8 cellular contexts compared by ENCODE assay signal in the genomic region with DNA sequence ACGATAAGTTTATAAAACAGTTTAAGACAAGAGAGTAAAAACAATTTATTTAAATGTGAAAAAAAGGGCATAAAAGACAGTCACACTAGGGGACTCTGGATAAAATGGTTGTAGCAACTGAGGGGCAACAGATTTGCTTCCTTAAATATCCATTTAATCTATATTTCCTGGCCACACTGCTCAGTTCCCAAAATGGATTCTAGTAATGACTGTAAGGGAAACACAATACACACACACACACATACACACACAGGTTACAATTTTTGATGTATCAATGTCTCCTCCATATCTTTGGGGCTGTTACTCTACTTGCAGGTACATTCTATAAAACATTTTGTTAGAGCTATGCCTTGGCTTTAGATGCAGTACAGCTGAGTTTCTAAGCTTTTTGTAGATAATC. TPM values are rescaled to one million over a fixed set of nuclear protein-coding genes. Genes with fewer than 3 reads are reported as not detected.
DNase-seq lines count a peak whose midpoint lies in the region; ATAC-seq, FAIRE-seq and TF ChIP-seq lines count a peak whose summit lies in the region.
"Not testable (repeated sequence)": the region's sequence is repeated elsewhere in the genome, so short reads cannot be mapped to it uniquely, and the experiment has no call there.

No MANE protein-coding gene starts in this region.

- CTCF ChIA-PET in activated naive CD4-positive, alpha-beta T cell treated with anti-CD3 and anti-CD28 coated beads, Interleukin-2, amount 10 ng/mL, durations not matched to agents 7 days and 5 days (lab: Charles Lee) = interaction anchor here (0.6 kb wide), 1 partner anchor 224 kb away, joined by 3 read pairs; no protein-coding TSS in a partner anchor

- H3K36me3 Mint-ChIP-seq in CD4-positive, CD25-positive, alpha-beta regulatory T cell; T-helper 2 cell treated with Interferon-gamma antibody and Interleukin-4, amounts not matched to agents 5 μg/mL and 100 μg/mL, for 36 hours (ENCODE audit: low read depth); mesothelial cell of epicardium: not testable (repeated sequence)
- H3K36me3 Mint-ChIP-seq in activated naive CD4-positive, alpha-beta T cell treated with anti-CD3 and anti-CD28 coated beads, Interleukin-2, amount 10 ng/mL, durations not matched to agents 7 days and 5 days = peaks cover 12% of the 10 kb centered on the region
- H3K36me3 Mint-ChIP-seq in central memory CD8-positive, alpha-beta T cell (ENCODE audit: insufficient read depth) = peaks cover 21% of the 10 kb centered on the region

- peak overlapping the region; percentile 94 to 98 (median 97) for H3K4me3 Mint-ChIP-seq in CD4-positive, CD25-positive, alpha-beta regulatory T cell
- peak overlapping the region; percentile 96 for H3K4me3 Mint-ChIP-seq in T-helper 2 cell treated with Interferon-gamma antibody and Interleukin-4, amounts not matched to agents 5 μg/mL and 100 μg/mL, for 36 hours
- H3K4me3 Mint-ChIP-seq in activated naive CD4-positive, alpha-beta T cell treated with anti-CD3 and anti-CD28 coated beads, Interleukin-2, amount 10 ng/mL, durations not matched to agents 7 days and 5 days = peak overlapping the region; percentile 93
- not testable (repeated sequence) for H3K4me3 Mint-ChIP-seq in central memory CD8-positive, alpha-beta T cell; mesothelial cell of epicardium

- intact Hi-C loops in pancreas (cut with DNase I); transverse colon (cut with DNase I; ENCODE audit: low total_unique reads): not testable (repeated sequence)

- not testable (repeated sequence) for H3K9me3 Mint-ChIP-seq in CD4-positive, CD25-positive, alpha-beta regulatory T cell; T-helper 2 cell treated with Interferon-gamma antibody and Interleukin-4, amounts not matched to agents 5 μg/mL and 100 μg/mL, for 36 hours; activated naive CD4-positive, alpha-beta T cell treated with anti-CD3 and anti-CD28 coated beads, Interleukin-2, amount 10 ng/mL, durations not matched to agents 7 days and 5 days; central memory CD8-positive, alpha-beta T cell; mesothelial cell of epicardium

- not testable (repeated sequence) for H3K36me3 ChIP-seq in CD4-positive, CD25-positive, alpha-beta regulatory T cell (ENCODE audit: control insufficient read depth, insufficient read depth, low read length); KOPT-K1 (ENCODE audit: insufficient read depth, low read length); pancreas; transverse colon

- FAIRE-seq in pancreas (lab: Jason Lieb, UNC) = not testable (repeated sequence)

- not testable (repeated sequence) for ATAC-seq in CD4-positive, CD25-positive, alpha-beta regulatory T cell (ENCODE audit: low read depth in 2 of 2); central memory CD8-positive, alpha-beta T cell (replicated peaks; ENCODE audit: extremely low read depth, poor library complexity, severe bottlenecking); pancreas

- H3K4me1 ChIP-seq in CD4-positive, CD25-positive, alpha-beta regulatory T cell (ENCODE audit: control insufficient read depth, insufficient read depth, low read length, poor library complexity, severe bottlenecking) = peaks cover 32% of the 10 kb centered on the region
- H3K4me1 ChIP-seq in pancreas = peaks cover 12 to 15% (median 14%) of the 10 kb centered on the region in 3 donors
- peaks cover 0 to 23% (median 12%) of the 10 kb centered on the region in 4 donors for H3K4me1 ChIP-seq in transverse colon

- H3K27ac ChIP-seq in CD4-positive, CD25-positive, alpha-beta regulatory T cell (ENCODE audit: insufficient read depth, low read length, poor library complexity, severe bottlenecking) = peak overlapping the region; percentile 95
- peak overlapping the region; percentile 94 for H3K27ac ChIP-seq in KOPT-K1 (ENCODE audit: low read depth, low read length, poor library complexity, severe bottlenecking)
- H3K27ac ChIP-seq in pancreas = peak overlapping the region; percentile 96 to 100 (median 100)
- peak overlapping the region in 3 of 4 donors; percentile 96 to 100 (median 97) for H3K27ac ChIP-seq in transverse colon

- not testable (repeated sequence) for H3K4me3 ChIP-seq in CD4-positive, CD25-positive, alpha-beta regulatory T cell (ENCODE audit: low read depth, low read length); pancreas; transverse colon

- WGBS in pancreas, 2 donors = 83 to 89% methylated on average over 1 of the region's 1 CpG
- WGBS in transverse colon (ENCODE audit: low coverage in 1 of 2), 2 donors = 83 to 90% methylated on average over 1 of the region's 1 CpG

- TF ChIP-seq EP300 in transverse colon (IDR thresholded peaks at IDR 0.05; ENCODE audit: low read depth) = not testable (repeated sequence)

- peaks cover 24% of the 10 kb centered on the region for H3K27me3 ChIP-seq in CD4-positive, CD25-positive, alpha-beta regulatory T cell (ENCODE audit: control insufficient read depth, insufficient read depth, low read length)
- not testable (repeated sequence) for H3K27me3 ChIP-seq in pancreas, transverse colon

- H3K9me3 ChIP-seq in CD4-positive, CD25-positive, alpha-beta regulatory T cell (ENCODE audit: control insufficient read depth in 2 of 2, low read length in 2 of 2); KOPT-K1 (ENCODE audit: insufficient read depth, low read length, poor library complexity, severe bottlenecking); pancreas; transverse colon: not testable (repeated sequence)

- peak overlapping the region; percentile 97 to 99 (median 97) for H3K27ac Mint-ChIP-seq in CD4-positive, CD25-positive, alpha-beta regulatory T cell
- not testable (repeated sequence) for H3K27ac Mint-ChIP-seq in T-helper 2 cell treated with Interferon-gamma antibody and Interleukin-4, amounts not matched to agents 5 μg/mL and 100 μg/mL, for 36 hours
- peak overlapping the region; percentile 99 for H3K27ac Mint-ChIP-seq in activated naive CD4-positive, alpha-beta T cell treated with anti-CD3 and anti-CD28 coated beads, Interleukin-2, amount 10 ng/mL, durations not matched to agents 7 days and 5 days
- H3K27ac Mint-ChIP-seq in central memory CD8-positive, alpha-beta T cell (ENCODE audit: low read depth) = peak overlapping the region; percentile 99
- peak overlapping the region; percentile 100 for H3K27ac Mint-ChIP-seq in mesothelial cell of epicardium

- DNase-seq in CD4-positive, CD25-positive, alpha-beta regulatory T cell; T-helper 2 cell treated with Interferon-gamma antibody and Interleukin-4, amounts not matched to agents 5 μg/mL and 100 μg/mL, for 36 hours (ENCODE audit: low spot score); activated naive CD4-positive, alpha-beta T cell treated with anti-CD3 and anti-CD28 coated beads, Interleukin-2, amount 10 ng/mL, durations not matched to agents 7 days and 5 days; central memory CD8-positive, alpha-beta T cell (ENCODE audit: low spot score in 2 of 2); mesothelial cell of epicardium (ENCODE audit: low spot score in 2 of 2, unreplicated experiment in 2 of 2); pancreas; transverse colon: not testable (repeated sequence)

- peaks cover 3 to 24% (median 17%) of the 10 kb centered on the region in 4 donors for H3K4me1 Mint-ChIP-seq in CD4-positive, CD25-positive, alpha-beta regulatory T cell
- H3K4me1 Mint-ChIP-seq in T-helper 2 cell treated with Interferon-gamma antibody and Interleukin-4, amounts not matched to agents 5 μg/mL and 100 μg/mL, for 36 hours (ENCODE audit: low read depth) = peaks cover 27% of the 10 kb centered on the region
- H3K4me1 Mint-ChIP-seq in activated naive CD4-positive, alpha-beta T cell treated with anti-CD3 and anti-CD28 coated beads, Interleukin-2, amount 10 ng/mL, durations not matched to agents 7 days and 5 days = peaks cover 18% of the 10 kb centered on the region
- peaks cover 20% of the 10 kb centered on the region for H3K4me1 Mint-ChIP-seq in central memory CD8-positive, alpha-beta T cell
- peaks cover 43% of the 10 kb centered on the region for H3K4me1 Mint-ChIP-seq in mesothelial cell of epicardium

- TF ChIP-seq POLR2A in transverse colon (IDR thresholded peaks at IDR 0.05) = not testable (repeated sequence)

- H3K27me3 Mint-ChIP-seq in CD4-positive, CD25-positive, alpha-beta regulatory T cell = peaks cover 53% of the 10 kb centered on the region
- H3K27me3 Mint-ChIP-seq in T-helper 2 cell treated with Interferon-gamma antibody and Interleukin-4, amounts not matched to agents 5 μg/mL and 100 μg/mL, for 36 hours (ENCODE audit: low read depth) = peaks cover 55% of the 10 kb centered on the region
- peaks cover 13% of the 10 kb centered on the region for H3K27me3 Mint-ChIP-seq in activated naive CD4-positive, alpha-beta T cell treated with anti-CD3 and anti-CD28 coated beads, Interleukin-2, amount 10 ng/mL, durations not matched to agents 7 days and 5 days
- H3K27me3 Mint-ChIP-seq in central memory CD8-positive, alpha-beta T cell = peaks cover 17% of the 10 kb centered on the region
- not testable (repeated sequence) for H3K27me3 Mint-ChIP-seq in mesothelial cell of epicardium (ENCODE audit: low read depth)

- in situ Hi-C loops in transverse colon (cut with MboI; ENCODE audit: low pct_ligation_motif_present in 1 of 4, low pct_unique_long_range_greater_than_20kb in 1 of 4, low sequenced_read_pairs in 3 of 4) = loop anchor here in 1 of 4 donors (25.0 kb wide), 1 partner anchor 216 kb away; no protein-coding TSS in a partner anchor

- TF ChIP-seq CTCF in mesothelial cell of epicardium (IDR thresholded peaks at IDR 0.05; ENCODE audit: unreplicated experiment); pancreas (IDR thresholded peaks at IDR 0.05); transverse colon (IDR thresholded peaks at IDR 0.05): not testable (repeated sequence)

RNA-seq across cellular contexts. Expression of gene ZBTB18, which starts 4.8 kb away (rescaled TPM):
- total RNA-seq in CD4-positive, CD25-positive, alpha-beta regulatory T cell = 21.7 TPM
- polyA plus RNA-seq in CD4-positive, CD25-positive, alpha-beta regulatory T cell = 1 to 10 TPM in 3 of 4 donors, under 1 TPM in 1; 0.76 to 2.1 (median 1.9) TPM
- 41.6 to 43.8 TPM (median 42.5 TPM) in 3 replicates for total RNA-seq in mesothelial cell of epicardium
- 10 to 100 TPM; 13.7 to 18.5 (median 15.1) TPM for total RNA-seq in pancreas
- polyA plus RNA-seq in pancreas = 10 to 100 TPM; 12.8 to 14.5 TPM
- total RNA-seq in transverse colon = 10 to 100 TPM in 3 of 4 donors, 1 to 10 TPM in 1; 4.1 to 32.8 (median 17.7) TPM
